Comparison of ENCODE assay signal across 9 cellular contexts in the genomic region with DNA sequence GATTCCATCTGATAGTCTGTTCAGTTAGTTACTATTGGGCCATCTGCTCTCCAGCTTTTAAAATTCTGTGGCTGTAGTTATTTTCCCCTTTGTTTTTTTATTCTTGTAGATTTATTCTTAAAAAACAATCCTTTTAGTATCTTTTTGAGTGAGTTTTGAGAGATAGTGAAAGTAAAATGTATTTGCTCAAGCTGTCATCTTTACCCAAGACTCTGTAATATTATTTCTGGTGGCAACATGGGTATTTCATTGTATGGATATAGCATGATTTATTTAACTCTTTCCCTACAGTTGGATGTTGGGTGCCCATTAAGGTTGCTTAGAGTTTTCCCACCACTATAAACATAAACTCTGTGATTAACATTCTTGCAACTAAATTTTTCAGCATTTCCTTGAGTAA. TPM values are rescaled to one million over a fixed set of nuclear protein-coding genes. Genes with fewer than 3 reads are reported as not detected.
DNase-seq lines count a peak whose midpoint lies in the region; ATAC-seq, FAIRE-seq and TF ChIP-seq lines count a peak whose summit lies in the region.
"Had no signal": no experiment of that assay in that cellular context is flagged by ENCODE, and none has a peak within 500 bp of the region (broad histone marks: within the 10 kb centered on the region; RNA-seq: fewer than 3 reads in every experiment).

No MANE protein-coding gene starts in this region.

- no peak for FAIRE-seq in GM19239 (lab: Jason Lieb, UNC)

- no peak for TF ChIP-seq EP300 in upper lobe of left lung (IDR thresholded peaks at IDR 0.05)

- peaks cover 9 to 49% of the 10 kb centered on the region in 2 donors for H3K36me3 Mint-ChIP-seq in activated naive CD4-positive, alpha-beta T cell treated with anti-CD3 and anti-CD28 coated beads, Interleukin-2, amount 50 U/mL, for 72 hours
- H3K36me3 Mint-ChIP-seq in memory B cell = peaks cover 33% of the 10 kb centered on the region

- H3K4me1 ChIP-seq in left ventricle myocardium inferior (peaks cover 44% of the 10 kb centered on the region), upper lobe of left lung (peaks cover 31 to 47% (median 40%) of the 10 kb centered on the region in 4 donors)

- TF ChIP-seq POLR2A in upper lobe of left lung (IDR thresholded peaks at IDR 0.05) = no peak

- H3K4me3 Mint-ChIP-seq in memory B cell = peak overlapping the region; percentile 62

- TF ChIP-seq CTCF in left ventricle myocardium inferior (IDR thresholded peaks at IDR 0.05; ENCODE audit: borderline replicate concordance) (no peak), upper lobe of left lung (IDR thresholded peaks at IDR 0.05) (no peak)

- H3K27ac ChIP-seq in left ventricle myocardium inferior (replicated peaks) (peak overlapping the region; percentile 30), upper lobe of left lung (peak overlapping the region; percentile 53 to 83 (median 74))
- H3K27ac ChIP-seq: SK-N-MC had no signal

- peaks cover 32% of the 10 kb centered on the region for H3K4me1 Mint-ChIP-seq in memory B cell

- H3K27ac Mint-ChIP-seq in activated naive CD4-positive, alpha-beta T cell treated with anti-CD3 and anti-CD28 coated beads, Interleukin-2, amount 50 U/mL, for 72 hours = peak overlapping the region; percentile 88 to 96
- H3K27ac Mint-ChIP-seq in memory B cell = peak overlapping the region; percentile 88

- H3K9me3 Mint-ChIP-seq in activated naive CD4-positive, alpha-beta T cell treated with anti-CD3 and anti-CD28 coated beads, Interleukin-2, amount 50 U/mL, for 72 hours = no peaks in the 10 kb centered on the region
- no peaks in the 10 kb centered on the region for H3K9me3 Mint-ChIP-seq in memory B cell

- ATAC-seq in Right ventricle myocardium superior (ENCODE audit: poor library complexity) (no peak), memory B cell (ENCODE audit: low read depth) (no peak), upper lobe of left lung (ENCODE audit: low FRiP score in 2 of 2) (no peak), HG03469 (IDR thresholded peaks at IDR 0.05; ENCODE audit: unreplicated experiment) (no peak)
- ATAC-seq in activated naive CD4-positive, alpha-beta T cell treated with anti-CD3 and anti-CD28 coated beads, Interleukin-2, amount 50 U/mL, for 72 hours = peak; percentile 20 to 55

- DNase-seq in left ventricle myocardium inferior (no peak), Right ventricle myocardium superior (no peak), memory B cell (ENCODE audit: low spot score in 2 of 2) (no peak), upper lobe of left lung (no peak), pons (ENCODE audit: low spot score) (no peak), GM19239 (ENCODE audit: insufficient read length, low spot score) (no peak)
- DNase-seq in activated naive CD4-positive, alpha-beta T cell treated with anti-CD3 and anti-CD28 coated beads, Interleukin-2, amount 50 U/mL, for 72 hours (ENCODE audit: low spot score in 2 of 2) = no peak

- no peaks in the 10 kb centered on the region for H3K27me3 ChIP-seq in left ventricle myocardium inferior (ENCODE audit: low read depth)
- no peaks in the 10 kb centered on the region for H3K27me3 ChIP-seq in upper lobe of left lung

- peak overlapping the region; percentile 18 for H3K4me3 ChIP-seq in left ventricle myocardium inferior
- H3K4me3 ChIP-seq in upper lobe of left lung = peak overlapping the region in 2 of 4 donors; percentile 11 to 23
- H3K4me3 ChIP-seq: SK-N-MC had no signal

- H3K36me3 ChIP-seq in left ventricle myocardium inferior = peaks cover 40% of the 10 kb centered on the region
- H3K36me3 ChIP-seq in upper lobe of left lung = peaks cover 3 to 30% (median 13%) of the 10 kb centered on the region in 4 donors

- H3K27me3 Mint-ChIP-seq in memory B cell = no peaks in the 10 kb centered on the region

- H3K9me3 ChIP-seq in left ventricle myocardium inferior (replicated peaks) (no peaks in the 10 kb centered on the region), upper lobe of left lung (no peaks in the 10 kb centered on the region)

- intact Hi-C loops in left ventricle myocardium inferior (cut with micrococcal nuclease) (no loop called here), Right ventricle myocardium superior (cut with DNase I) (no loop called here)

RNA-seq across cellular contexts. Expression of a gene that starts 24.6 kb away (rescaled TPM):
- total RNA-seq in left ventricle myocardium inferior (9.8 TPM), Right ventricle myocardium superior (8.9 TPM), upper lobe of left lung (10 to 100 TPM; 31.0 to 76.1 (median 44.1) TPM)
- 100 to 1,000 TPM; 149 to 205 TPM for total RNA-seq in activated naive CD4-positive, alpha-beta T cell treated with anti-CD3 and anti-CD28 coated beads, Interleukin-2, amount 50 U/mL, for 72 hours

RNA-seq across cellular contexts. Expression of a gene that starts 30.8 kb away (rescaled TPM):
- total RNA-seq in left ventricle myocardium inferior (11.4 TPM), Right ventricle myocardium superior (9.3 TPM), upper lobe of left lung (10 to 100 TPM in 5 of 6 donors, 1 to 10 TPM in 1; 6.2 to 26.1 (median 13.5) TPM)
- 10 to 100 TPM; 39.4 to 50.8 TPM for total RNA-seq in activated naive CD4-positive, alpha-beta T cell treated with anti-CD3 and anti-CD28 coated beads, Interleukin-2, amount 50 U/mL, for 72 hours

Comparison
In these comparisons a context has a peak if more than half of its experiments do, and no peak if none do; other contexts are left out.
1. ATAC-seq: peak in activated naive CD4-positive, alpha-beta T cell treated with anti-CD3 and anti-CD28 coated beads, Interleukin-2, amount 50 U/mL, for 72 hours (2 of 2); none in Right ventricle myocardium superior (single experiment), memory B cell (single experiment), upper lobe of left lung (0 of 2) and HG03469 (single experiment).